Comparison of ENCODE assay signal across 25 cellular contexts in the genomic region with DNA sequence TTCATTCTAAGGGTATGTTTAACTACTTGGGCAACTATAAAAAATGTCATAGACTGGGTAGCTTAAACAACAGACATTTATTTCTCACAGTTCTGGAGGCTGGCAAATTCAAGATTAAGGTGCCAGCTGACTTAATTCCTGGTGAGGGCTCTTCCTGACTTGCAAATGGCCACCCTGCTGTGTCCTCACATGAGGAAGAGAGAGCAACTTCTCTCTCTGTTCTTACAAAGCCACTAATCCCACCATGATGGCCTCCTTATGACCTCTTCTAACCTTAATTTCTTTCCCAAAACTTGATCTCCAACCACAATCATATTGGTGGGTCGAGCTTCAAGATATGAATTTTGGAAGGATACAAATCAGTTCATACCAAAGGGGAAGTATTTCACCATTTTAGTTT.
DNase-seq lines count a peak whose midpoint lies in the region; ATAC-seq and TF ChIP-seq lines count a peak whose summit lies in the region.
"Had no signal": no experiment of that assay in that cellular context is flagged by ENCODE, and none has a peak within 500 bp of the region (broad histone marks: within the 10 kb centered on the region; RNA-seq: fewer than 3 reads in every experiment).

No MANE protein-coding gene starts in this region.

- H3K36me3 Mint-ChIP-seq in GM23338 (ENCODE audit: low read depth): peaks cover 5% of the 10 kb centered on the region; the same call in 2 of the 3 replicates
- H3K36me3 Mint-ChIP-seq in WTC11: peaks cover 15% of the 10 kb centered on the region
- peaks cover 24% of the 10 kb centered on the region for H3K36me3 Mint-ChIP-seq in nephron progenitor cell (ENCODE audit: low read depth)
- H3K36me3 Mint-ChIP-seq in activated CD4-positive, alpha-beta memory T cell treated with anti-CD3 and anti-CD28 coated beads, Interleukin-2, amount 10 ng/mL, durations not matched to agents 7 days and 5 days (ENCODE audit: low read depth): no peaks in the 10 kb centered on the region
- H3K36me3 Mint-ChIP-seq: CD14-positive monocyte; CD8-positive, alpha-beta memory T cell had no signal

- H3K36me3 ChIP-seq in GM23338 (ENCODE audit: insufficient read depth) (no peaks in the 10 kb centered on the region; the same call in 1 of the 2 replicates), mesendoderm (ENCODE audit: control insufficient read depth, insufficient read depth, low read length) (no peaks in the 10 kb centered on the region), PC-9 (ENCODE audit: low read depth) (no peaks in the 10 kb centered on the region)
- H3K36me3 ChIP-seq: BE2C had no signal

- H2AFZ ChIP-seq in GM23338: no peak overlapping the region
- H2AFZ ChIP-seq in PC-9: no peak overlapping the region

- no peak overlapping the region for H3K18ac ChIP-seq in mesendoderm (ENCODE audit: low read length)

- H3K4me3 Mint-ChIP-seq in GM23338 (no peak overlapping the region), WTC11 (no peak overlapping the region), nephron progenitor cell (no peak overlapping the region)
- H3K4me3 Mint-ChIP-seq in activated CD4-positive, alpha-beta memory T cell treated with anti-CD3 and anti-CD28 coated beads, Interleukin-2, amount 10 ng/mL, durations not matched to agents 7 days and 5 days: no peak overlapping the region
- H3K4me3 Mint-ChIP-seq: CD14-positive monocyte; CD8-positive, alpha-beta memory T cell had no signal

- H2BK15ac ChIP-seq in mesendoderm (replicated peaks; ENCODE audit: low read depth): no peak overlapping the region

- ATAC-seq in GM23338 (no peak), WTC11 (peak; percentile 32), HG02981 (IDR thresholded peaks at IDR 0.05; ENCODE audit: unreplicated experiment) (no peak)
- ATAC-seq: GM12878, HepG2 had no signal

- H3K23ac ChIP-seq in mesendoderm (ENCODE audit: low read length): no peak overlapping the region

- H3K9me2 ChIP-seq in GM23338 (ENCODE audit: insufficient read depth): no peaks in the 10 kb centered on the region; the same call in 1 of the 2 replicates
- H3K9me2 ChIP-seq in PC-9 (ENCODE audit: insufficient read depth): no peaks in the 10 kb centered on the region

- H3K56ac ChIP-seq in mesendoderm (ENCODE audit: low read length): no peak overlapping the region

- H3K4me2 ChIP-seq in GM23338 (no peak overlapping the region), mesendoderm (ENCODE audit: low read length) (no peak overlapping the region), PC-9 (no peak overlapping the region)

- no peaks in the 10 kb centered on the region for H3K79me1 ChIP-seq in mesendoderm (ENCODE audit: low read length)

- no peaks in the 10 kb centered on the region for H3K27me3 ChIP-seq in GM23338 (ENCODE audit: insufficient read depth)
- H3K27me3 ChIP-seq in mesendoderm (ENCODE audit: insufficient read depth, low read length, poor library complexity): no peaks in the 10 kb centered on the region
- H3K27me3 ChIP-seq in PC-9 (ENCODE audit: insufficient read depth, low read depth): no peaks in the 10 kb centered on the region
- H3K27me3 ChIP-seq: BE2C had no signal

- BruUV-seq in PC-9 (replicated peaks; lab: Mats Ljungman, UMichigan): no TSS peak

- CTCF ChIA-PET in WTC11 (lab: Charles Lee): no interaction called here
- CTCF ChIA-PET in PC-9 (lab: Charles Lee): no interaction called here
- CTCF ChIA-PET in activated CD4-positive, alpha-beta memory T cell treated with anti-CD3 and anti-CD28 coated beads, Interleukin-2, amount 10 ng/mL, durations not matched to agents 7 days and 5 days (lab: Charles Lee): interaction anchor here (0.6 kb wide), 1 partner anchor 487 kb away, joined by 4 read pairs; no protein-coding TSS in a partner anchor

- DNase-seq in GM23338 (ENCODE audit: low spot score) (no peak), WTC11 (ENCODE audit: low spot score) (no peak), mesendoderm (peak; percentile 70), nephron progenitor cell (no peak), PC-9 (no peak)
- no peak for DNase-seq in activated CD4-positive, alpha-beta memory T cell treated with anti-CD3 and anti-CD28 coated beads, Interleukin-2, amount 10 ng/mL, durations not matched to agents 7 days and 5 days
- DNase-seq: ACHN; BE2C; CD8-positive, alpha-beta memory T cell; DMS 273 treated with DMSO at 0.1 percent for 48 hours; DMS79; GDM1; Karpas-422; MV-4-11; NCI-H1105; NCI-H1436 treated with DMSO at 0.1 percent for 48 hours; NCI-H187 treated with DMSO at 0.1 percent for 48 hours; NCI-H2171 treated with DMSO at 0.1 percent for 48 hours; NCI-H345; NCI-H510A treated with DMSO at 0.1 percent for 48 hours; NCI-H774 had no signal

- no peak overlapping the region for H2BK5ac ChIP-seq in mesendoderm (ENCODE audit: low read length)

- H3K9me3 Mint-ChIP-seq in GM23338 (peaks cover 13% of the 10 kb centered on the region; the same call in 2 of the 3 replicates), WTC11 (peaks cover 34% of the 10 kb centered on the region), nephron progenitor cell (peaks cover 23% of the 10 kb centered on the region)
- no peaks in the 10 kb centered on the region for H3K9me3 Mint-ChIP-seq in activated CD4-positive, alpha-beta memory T cell treated with anti-CD3 and anti-CD28 coated beads, Interleukin-2, amount 10 ng/mL, durations not matched to agents 7 days and 5 days

- H3K27ac Mint-ChIP-seq in GM23338 (no peak overlapping the region), WTC11 (no peak overlapping the region), nephron progenitor cell (no peak overlapping the region)
- H3K27ac Mint-ChIP-seq in activated CD4-positive, alpha-beta memory T cell treated with anti-CD3 and anti-CD28 coated beads, Interleukin-2, amount 10 ng/mL, durations not matched to agents 7 days and 5 days: no peak overlapping the region
- H3K27ac Mint-ChIP-seq: CD14-positive monocyte; CD8-positive, alpha-beta memory T cell had no signal

- H3K27ac ChIP-seq in GM23338 (ENCODE audit: low read depth) (no peak overlapping the region), mesendoderm (ENCODE audit: low read depth, low read length) (no peak overlapping the region), PC-9 (no peak overlapping the region)

- no peak overlapping the region for H3K4ac ChIP-seq in mesendoderm (ENCODE audit: low read depth, low read length)

- TF ChIP-seq CTCF in GM23338 (conservative IDR thresholded peaks at IDR 0.05; ENCODE audit: low read depth in 2 of 2) (no peak), WTC11 (IDR thresholded peaks at IDR 0.05) (no peak), nephron progenitor cell (IDR thresholded peaks at IDR 0.05) (no peak), PC-9 (conservative IDR thresholded peaks at IDR 0.05) (no peak)

- POLR2A ChIA-PET in WTC11 (lab: Charles Lee) (no interaction called here), PC-9 (lab: Charles Lee; ENCODE audit: unreplicated experiment) (no interaction called here)
- POLR2A ChIA-PET in activated CD4-positive, alpha-beta memory T cell treated with anti-CD3 and anti-CD28 coated beads, Interleukin-2, amount 10 ng/mL, durations not matched to agents 7 days and 5 days (lab: Charles Lee): no interaction called here

- H3K4me1 Mint-ChIP-seq in GM23338: peaks cover 12% of the 10 kb centered on the region
- H3K4me1 Mint-ChIP-seq in WTC11: peaks cover 13% of the 10 kb centered on the region
- H3K4me1 Mint-ChIP-seq in nephron progenitor cell: no peaks in the 10 kb centered on the region
- H3K4me1 Mint-ChIP-seq in activated CD4-positive, alpha-beta memory T cell treated with anti-CD3 and anti-CD28 coated beads, Interleukin-2, amount 10 ng/mL, durations not matched to agents 7 days and 5 days: no peaks in the 10 kb centered on the region
- H3K4me1 Mint-ChIP-seq: CD14-positive monocyte; CD8-positive, alpha-beta memory T cell had no signal

- no peak overlapping the region for H3K4me3 ChIP-seq in GM23338
- H3K4me3 ChIP-seq in mesendoderm (ENCODE audit: low read length): no peak overlapping the region
- no peak overlapping the region for H3K4me3 ChIP-seq in PC-9
- H3K4me3 ChIP-seq: GM12878 had no signal

- H3K4me1 ChIP-seq in GM23338 (ENCODE audit: insufficient read depth): no peaks in the 10 kb centered on the region
- peaks cover 3% of the 10 kb centered on the region for H3K4me1 ChIP-seq in mesendoderm (ENCODE audit: control insufficient read depth, low read depth, low read length)
- no peaks in the 10 kb centered on the region for H3K4me1 ChIP-seq in PC-9 (replicated peaks; ENCODE audit: insufficient read depth)

- no peak overlapping the region for H2AK5ac ChIP-seq in mesendoderm (ENCODE audit: low read length)

- H3K27me3 Mint-ChIP-seq in GM23338 (ENCODE audit: insufficient read depth, low read depth, poor library complexity) (no peaks in the 10 kb centered on the region), WTC11 (ENCODE audit: low read depth) (no peaks in the 10 kb centered on the region), nephron progenitor cell (ENCODE audit: low read depth, poor library complexity) (no peaks in the 10 kb centered on the region)
- H3K27me3 Mint-ChIP-seq in activated CD4-positive, alpha-beta memory T cell treated with anti-CD3 and anti-CD28 coated beads, Interleukin-2, amount 10 ng/mL, durations not matched to agents 7 days and 5 days: no peaks in the 10 kb centered on the region

- no peaks in the 10 kb centered on the region for H3K9me3 ChIP-seq in PC-9 (ENCODE audit: insufficient read depth, low read depth)
- H3K9me3 ChIP-seq: BE2C had no signal

- no peaks in the 10 kb centered on the region for H3K79me2 ChIP-seq in GM23338 (replicated peaks; ENCODE audit: insufficient read depth)
- no peaks in the 10 kb centered on the region for H3K79me2 ChIP-seq in mesendoderm (ENCODE audit: control insufficient read depth, insufficient read depth, low read length)
- H3K79me2 ChIP-seq in PC-9 (ENCODE audit: low read depth): no peaks in the 10 kb centered on the region

- H2BK120ac ChIP-seq in mesendoderm (ENCODE audit: low read depth, low read length): no peak overlapping the region

- intact Hi-C loops in PC-9 (cut with micrococcal nuclease; ENCODE audit: unreplicated experiment): no loop called here

- no peak overlapping the region for H4K5ac ChIP-seq in mesendoderm (ENCODE audit: low read length)

- H4K20me1 ChIP-seq in GM23338 (replicated peaks; ENCODE audit: insufficient read depth): no peaks in the 10 kb centered on the region
- no peaks in the 10 kb centered on the region for H4K20me1 ChIP-seq in PC-9 (ENCODE audit: insufficient read depth)

- WGBS in mesendoderm (ENCODE audit: extremely low coverage, insufficient coverage, low lambda C conversion rate): no CpG with 5 or more reads among the region's 1 CpG

- no peak overlapping the region for H3K9ac ChIP-seq in mesendoderm (ENCODE audit: low read length)

- H4K8ac ChIP-seq in mesendoderm (ENCODE audit: low read depth, low read length): no peak overlapping the region

- no peaks in the 10 kb centered on the region for H3F3A ChIP-seq in GM23338 (replicated peaks; ENCODE audit: low read depth)
- no peaks in the 10 kb centered on the region for H3F3A ChIP-seq in PC-9 (ENCODE audit: insufficient read depth, low read depth)

TF ChIP-seq in WTC11, 78 proteins besides CTCF, POLR2A, EP300 and RAD21 (continues in another document):
- TF ChIP-seq, protein P1, sequence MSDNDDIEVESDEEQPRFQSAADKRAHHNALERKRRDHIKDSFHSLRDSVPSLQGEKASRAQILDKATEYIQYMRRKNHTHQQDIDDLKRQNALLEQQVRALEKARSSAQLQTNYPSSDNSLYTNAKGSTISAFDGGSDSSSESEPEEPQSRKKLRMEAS (CRISPR knock-in tag; IDR thresholded peaks at IDR 0.05): no peak
